8 cellular contexts compared by ENCODE assay signal in the genomic region with DNA sequence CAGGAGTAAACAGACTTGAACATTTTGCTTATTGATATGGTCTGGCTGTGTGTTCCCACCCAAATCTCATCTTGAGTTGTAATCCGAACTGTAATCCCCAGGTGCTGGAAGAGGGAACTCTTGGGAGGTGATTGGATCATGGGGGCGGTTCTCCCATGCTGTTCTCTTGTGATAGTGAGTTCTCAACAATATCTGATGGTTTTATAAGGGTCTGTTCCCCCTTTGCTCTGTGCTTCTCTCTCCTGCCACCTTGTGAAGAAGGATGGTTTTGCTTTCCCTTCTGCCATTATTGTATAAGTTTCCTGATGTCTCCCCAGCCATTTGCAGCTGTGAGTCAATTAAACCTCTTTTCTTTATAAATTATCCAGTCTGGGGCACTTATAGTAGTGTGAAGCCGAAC. TPM values are rescaled to one million over a fixed set of nuclear protein-coding genes. Genes with fewer than 3 reads are reported as not detected.
DNase-seq lines count a peak whose midpoint lies in the region; ATAC-seq, FAIRE-seq and TF ChIP-seq lines count a peak whose summit lies in the region.

No MANE protein-coding gene starts in this region.

- POLR2A ChIA-PET in naive thymus-derived CD8-positive, alpha-beta T cell (lab: Charles Lee): no interaction called here

- peaks cover 0 to 4% (median 0%) of the 10 kb centered on the region in 5 donors for H3K27me3 Mint-ChIP-seq in naive thymus-derived CD8-positive, alpha-beta T cell

- H3K36me3 ChIP-seq in bronchial epithelial cell (ENCODE audit: control insufficient read depth, insufficient read depth, low read length): no peaks in the 10 kb centered on the region

- H3K27me3 ChIP-seq in bronchial epithelial cell (ENCODE audit: control insufficient read depth, insufficient read depth, low read length): peaks cover 6% of the 10 kb centered on the region

- TF ChIP-seq CTCF in GM13976 (IDR thresholded peaks at IDR 0.05; ENCODE audit: borderline replicate concordance, control extremely low read depth, extremely low read depth, insufficient read depth, missing control alignments) (peak; percentile 44), bronchial epithelial cell (IDR thresholded peaks at IDR 0.05; ENCODE audit: insufficient read depth, low read length, severe bottlenecking) (peak; percentile 45)

- in situ Hi-C loops in ACHN (cut with HindIII; ENCODE audit: low pct_ligation_motif_present, low pct_unique_long_range_greater_than_20kb, low sequenced_read_pairs) (no loop called here), GM13976 (cut with MboI; ENCODE audit: low sequenced_read_pairs, unreplicated experiment) (no loop called here)

- DNase-seq in ACHN (peak; percentile 38), GM13976 (ENCODE audit: low spot score) (no peak), NCI-H526 (lab: John Stamatoyannopoulos, UW) (peak; percentile 25 to 66), bronchial epithelial cell (ENCODE audit: low read depth) (peak; percentile 27)
- DNase-seq in naive thymus-derived CD8-positive, alpha-beta T cell: peak in 4 of 10 donors; percentile 29 to 56 (median 40)
- no peak for DNase-seq in activated T-cell treated with anti-CD3 and anti-CD28 coated beads, Interleukin-2, amount 50 U/mL, for 48 hours

- peak; percentile 75 to 79 for ATAC-seq in naive thymus-derived CD8-positive, alpha-beta T cell
- ATAC-seq in GM21367 (IDR thresholded peaks at IDR 0.05; ENCODE audit: unreplicated experiment) (no peak), HG03378 (IDR thresholded peaks at IDR 0.05; ENCODE audit: unreplicated experiment) (no peak)

- no peak overlapping the region for H3K27ac Mint-ChIP-seq in naive thymus-derived CD8-positive, alpha-beta T cell

- no peak overlapping the region for H3K4me3 ChIP-seq in bronchial epithelial cell (ENCODE audit: low read depth, low read length)

- H3K36me3 Mint-ChIP-seq in naive thymus-derived CD8-positive, alpha-beta T cell: peaks cover 0 to 2% (median 1%) of the 10 kb centered on the region in 3 donors

- FAIRE-seq in bronchial epithelial cell (lab: Jason Lieb, UNC): no peak

- peak overlapping the region in 4 of 10 donors; percentile 3 to 48 (median 27) for H3K4me3 Mint-ChIP-seq in naive thymus-derived CD8-positive, alpha-beta T cell

- H3K9me3 Mint-ChIP-seq in naive thymus-derived CD8-positive, alpha-beta T cell: no peaks in the 10 kb centered on the region

- H3K4me1 Mint-ChIP-seq in naive thymus-derived CD8-positive, alpha-beta T cell: peaks cover 11 to 29% (median 26%) of the 10 kb centered on the region in 4 donors

RNA-seq across cellular contexts. Expression of a gene that starts 40.0 kb away (rescaled TPM):
- total RNA-seq in bronchial epithelial cell: 8.2 and 9.7 TPM in 2 replicates
- total RNA-seq in naive thymus-derived CD8-positive, alpha-beta T cell: 10 to 100 TPM; 23.1 to 23.3 TPM
- 100 to 1,000 TPM in 1 of 3 donors, 10 to 100 TPM in 2; 72.6 to 108 (median 86.8) TPM for polyA plus RNA-seq in naive thymus-derived CD8-positive, alpha-beta T cell

Comparison
In these comparisons a context has a peak if more than half of its experiments do, and no peak if none do; other contexts are left out.
1. DNase-seq: peak in ACHN (single experiment), NCI-H526 (2 of 2) and bronchial epithelial cell (single experiment); none in GM13976 (single experiment) and activated T-cell treated with anti-CD3 and anti-CD28 coated beads, Interleukin-2, amount 50 U/mL, for 48 hours (0 of 2).
2. ATAC-seq: peak in naive thymus-derived CD8-positive, alpha-beta T cell (2 of 2); none in GM21367 (single experiment) and HG03378 (single experiment).